ENCODE assay signal across 28 cellular contexts in the genomic region with DNA sequence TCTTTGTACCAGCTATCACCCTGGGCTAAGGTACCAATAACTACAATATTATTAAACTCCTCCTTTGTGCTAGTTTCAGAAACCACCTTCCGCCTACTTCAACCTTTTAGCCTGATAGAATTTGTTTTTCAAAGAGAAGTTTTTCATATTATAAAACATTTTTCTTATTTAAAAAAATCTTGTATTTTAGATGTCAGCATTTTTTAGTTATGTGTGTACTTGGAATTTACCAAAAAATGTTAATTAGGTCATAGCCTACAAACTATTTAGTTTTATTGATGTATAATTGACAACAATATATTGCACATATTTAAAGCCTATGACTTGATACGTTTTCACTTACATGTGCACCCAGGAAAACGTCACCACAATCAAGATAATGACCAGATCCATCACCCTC.
"Had no signal": no experiment of that assay in that cellular context is flagged by ENCODE, and none has a peak within 500 bp of the region (broad histone marks: within the 10 kb centered on the region; RNA-seq: fewer than 3 reads in every experiment).

No MANE protein-coding gene starts in this region.

- H3K27me3 ChIP-seq: colonic mucosa, dorsolateral prefrontal cortex, esophagus muscularis mucosa, esophagus squamous epithelium, foreskin keratinocyte, gastrocnemius medialis, gastroesophageal sphincter, heart left ventricle, heart right ventricle had no signal

- H3K4me1 ChIP-seq: colonic mucosa, esophagus muscularis mucosa, esophagus squamous epithelium, foreskin keratinocyte, gastrocnemius medialis, gastroesophageal sphincter, heart left ventricle, heart right ventricle had no signal

- H3K36me3 ChIP-seq: colonic mucosa, esophagus muscularis mucosa, esophagus squamous epithelium, gastrocnemius medialis, gastroesophageal sphincter, heart left ventricle, heart right ventricle had no signal

- FAIRE-seq: colon, endometrium, endothelial cell of umbilical vein, frontal cortex had no signal

- ATAC-seq: effector memory CD8-positive, alpha-beta T cell; esophagus mucosa; foreskin keratinocyte; gastrocnemius medialis; gastroesophageal sphincter; heart left ventricle; heart right ventricle had no signal

- H3K9me3 ChIP-seq: colonic mucosa, esophagus muscularis mucosa, esophagus squamous epithelium, gastrocnemius medialis, gastroesophageal sphincter had no signal

- DNase-seq: colonic mucosa; cortex of kidney; dermis blood vessel endothelial cell; dorsolateral prefrontal cortex; effector CD4-positive, alpha-beta T cell; effector CD8-positive, alpha-beta T cell; effector memory CD4-positive, alpha-beta T cell; effector memory CD8-positive, alpha-beta T cell; endodermal cell; erythroblast; esophagus squamous epithelium; foreskin fibroblast; foreskin keratinocyte; foreskin melanocyte; gastrocnemius medialis; glutamatergic neuron; head of caudate nucleus; heart left ventricle; heart right ventricle had no signal

- H3K27ac ChIP-seq: colonic mucosa, coronary artery, dorsolateral prefrontal cortex, epithelial cell of prostate, esophagus muscularis mucosa, esophagus squamous epithelium, foreskin keratinocyte, gastrocnemius medialis, gastroesophageal sphincter, heart left ventricle, heart right ventricle had no signal

- H3K4me3 ChIP-seq: colonic mucosa, coronary artery, dorsolateral prefrontal cortex, esophagus muscularis mucosa, esophagus squamous epithelium, gastrocnemius medialis, gastroesophageal sphincter, heart left ventricle, heart right ventricle had no signal
